ENCODE assay signal across 16 cellular contexts in the genomic region with DNA sequence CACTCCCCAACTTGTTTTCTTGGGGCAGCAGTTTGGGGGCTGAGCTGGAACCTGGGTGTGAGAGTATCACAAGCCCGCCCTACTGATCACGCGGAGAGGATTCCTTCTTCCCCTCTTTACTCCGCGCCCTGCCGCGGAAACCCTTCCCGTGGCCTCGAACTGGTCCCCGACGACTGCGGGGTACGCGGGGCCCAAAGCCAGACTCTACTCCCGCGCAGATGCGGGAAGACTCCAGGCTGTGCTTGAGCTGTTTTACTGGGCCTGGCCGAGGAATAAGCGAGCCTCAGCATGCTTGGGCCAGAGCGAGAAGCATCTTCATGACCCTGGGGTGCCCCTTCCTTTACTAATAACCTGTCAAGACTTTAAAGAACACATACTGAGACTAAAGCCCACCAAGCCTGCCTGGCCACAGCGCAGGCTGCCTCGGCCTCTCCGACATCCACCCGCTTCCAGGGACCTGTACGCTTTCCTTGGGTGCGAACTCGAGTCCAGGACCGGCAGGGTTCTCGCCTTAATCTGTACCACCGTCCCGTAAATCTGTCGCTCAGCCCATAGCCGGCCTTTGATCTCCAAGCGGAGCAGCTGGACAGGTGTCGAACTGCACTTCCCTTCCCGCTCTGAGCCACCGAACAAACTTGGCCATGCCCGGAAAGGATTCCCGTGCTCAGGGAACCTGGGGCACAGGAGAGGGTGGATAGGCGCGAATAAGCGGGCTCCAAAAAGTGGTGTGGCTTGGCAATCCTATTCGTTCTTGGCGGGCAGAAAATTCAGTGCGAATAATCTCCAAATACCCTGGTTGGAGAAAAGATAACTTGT. TPM values are rescaled to one million over a fixed set of nuclear protein-coding genes. Genes with fewer than 3 reads are reported as not detected.
DNase-seq lines count a peak whose midpoint lies in the region; ATAC-seq and TF ChIP-seq lines count a peak whose summit lies in the region.
"Had no signal": no experiment of that assay in that cellular context is flagged by ENCODE, and none has a peak within 500 bp of the region (broad histone marks: within the 10 kb centered on the region; RNA-seq: fewer than 3 reads in every experiment).

No MANE protein-coding gene starts in this region.

- peaks cover 16% of the 10 kb centered on the region for H3K4me1 Mint-ChIP-seq in activated naive CD8-positive, alpha-beta T cell (ENCODE audit: low read depth)
- peaks cover 20% of the 10 kb centered on the region for H3K4me1 Mint-ChIP-seq in activated naive CD8-positive, alpha-beta T cell treated with anti-CD3 and anti-CD28 coated beads for 36 hours
- peaks cover 43% of the 10 kb centered on the region for H3K4me1 Mint-ChIP-seq in WTC11

- POLR2A ChIA-PET in WTC11 (lab: Charles Lee): no interaction called here

- H3K4me3 ChIP-seq in spleen: peak overlapping the region in 3 of 8 donors; percentile 39 to 64 (median 43)
- H3K4me3 ChIP-seq: lung had no signal

- DNase-seq in activated naive CD8-positive, alpha-beta T cell treated with anti-CD3 and anti-CD28 coated beads for 36 hours: no peak
- peak; percentile 27 for DNase-seq in WTC11 (ENCODE audit: low spot score)
- DNase-seq in left kidney (ENCODE audit: low read depth, low spot score): peak; percentile 61
- peak; percentile 58 for DNase-seq in spleen
- no peak for DNase-seq in DMS79 treated with DMSO at 0.1 percent for 48 hours (lab: John Stamatoyannopoulos, UW)
- DNase-seq in SK-N-DZ (ENCODE audit: low spot score): no peak
- no peak for DNase-seq in central memory CD4-positive, alpha-beta T cell
- DNase-seq: activated T-cell treated with anti-CD3 and anti-CD28 coated beads for 4 hours, hypothalamus, NCI-H1930, NCI-H524, pancreas, PC-3 had no signal

- ATAC-seq in WTC11: no peak
- ATAC-seq: PC-3 had no signal

- H3K9me3 Mint-ChIP-seq in activated naive CD8-positive, alpha-beta T cell (ENCODE audit: low read depth): no peaks in the 10 kb centered on the region
- no peaks in the 10 kb centered on the region for H3K9me3 Mint-ChIP-seq in activated naive CD8-positive, alpha-beta T cell treated with anti-CD3 and anti-CD28 coated beads for 36 hours
- H3K9me3 Mint-ChIP-seq in WTC11: no peaks in the 10 kb centered on the region
- H3K9me3 Mint-ChIP-seq: dendritic cell treated with granulocyte-macrophage colony-stimulating factor and Interleukin-4, amounts not matched to agents 40 ng/mL and 50 ng/mL, for 4 days had no signal

- H3K4me1 ChIP-seq in spleen: peaks cover 14 to 55% (median 30%) of the 10 kb centered on the region in 6 donors

- H3K27me3 ChIP-seq in spleen (replicated peaks in 1 of 7): peaks cover 3 to 98% (median 68%) of the 10 kb centered on the region in 7 donors

- no peak overlapping the region for H3K27ac Mint-ChIP-seq in activated naive CD8-positive, alpha-beta T cell
- H3K27ac Mint-ChIP-seq in activated naive CD8-positive, alpha-beta T cell treated with anti-CD3 and anti-CD28 coated beads for 36 hours: no peak overlapping the region
- H3K27ac Mint-ChIP-seq in WTC11: no peak overlapping the region
- H3K27ac Mint-ChIP-seq: dendritic cell treated with granulocyte-macrophage colony-stimulating factor and Interleukin-4, amounts not matched to agents 40 ng/mL and 50 ng/mL, for 4 days had no signal

- CTCF ChIA-PET in WTC11 (lab: Charles Lee): interaction anchor here (1.2 to 3.4 kb wide), 2 partner anchors 14 to 134 kb away, joined by 3 to 16 read pairs; no protein-coding TSS in a partner anchor

- no peaks in the 10 kb centered on the region for H3K36me3 Mint-ChIP-seq in activated naive CD8-positive, alpha-beta T cell
- H3K36me3 Mint-ChIP-seq in activated naive CD8-positive, alpha-beta T cell treated with anti-CD3 and anti-CD28 coated beads for 36 hours: no peaks in the 10 kb centered on the region
- H3K36me3 Mint-ChIP-seq in WTC11: no peaks in the 10 kb centered on the region

- TF ChIP-seq CTCF in WTC11 (IDR thresholded peaks at IDR 0.05): no peak
- no peak for TF ChIP-seq CTCF in spleen (IDR thresholded peaks at IDR 0.05 in 8 of 11, conservative IDR thresholded peaks at IDR 0.05 in 3 of 11)

- TF ChIP-seq POLR2A in spleen (IDR thresholded peaks at IDR 0.05): no peak

- no peaks in the 10 kb centered on the region for H3K9me3 ChIP-seq in spleen
- H3K9me3 ChIP-seq: pancreas had no signal

- H3K36me3 ChIP-seq in spleen: no peaks in the 10 kb centered on the region
- H3K36me3 ChIP-seq: pancreas had no signal

- peak overlapping the region; percentile 60 for H3K4me3 Mint-ChIP-seq in activated naive CD8-positive, alpha-beta T cell
- H3K4me3 Mint-ChIP-seq in activated naive CD8-positive, alpha-beta T cell treated with anti-CD3 and anti-CD28 coated beads for 36 hours: no peak overlapping the region
- H3K4me3 Mint-ChIP-seq in WTC11: peak overlapping the region; percentile 64
- H3K4me3 Mint-ChIP-seq: dendritic cell treated with granulocyte-macrophage colony-stimulating factor and Interleukin-4, amounts not matched to agents 40 ng/mL and 50 ng/mL, for 4 days had no signal

- intact Hi-C loops in spleen (cut with DNase I; ENCODE audit: low total_unique reads): loop anchor here (5.0 kb wide), 1 partner anchor 188 kb away; no protein-coding TSS in a partner anchor

- H3K27me3 Mint-ChIP-seq in activated naive CD8-positive, alpha-beta T cell: peaks cover 42% of the 10 kb centered on the region
- peaks cover 80% of the 10 kb centered on the region for H3K27me3 Mint-ChIP-seq in activated naive CD8-positive, alpha-beta T cell treated with anti-CD3 and anti-CD28 coated beads for 36 hours
- peaks cover 100% of the 10 kb centered on the region for H3K27me3 Mint-ChIP-seq in WTC11 (ENCODE audit: low read depth)

- no peak overlapping the region for H3K27ac ChIP-seq in spleen
- H3K27ac ChIP-seq: pancreas had no signal

- 7 to 20% (median 8%) methylated on average over 30 to 45 of the region's 45 CpGs for WGBS in spleen, 5 donors

TF ChIP-seq in WTC11, 78 proteins besides CTCF, POLR2A, EP300 and RAD21:
- TF ChIP-seq EMX1 (CRISPR knock-in tag; IDR thresholded peaks at IDR 0.05) (no peak), NFATC4 (CRISPR knock-in tag; IDR thresholded peaks at IDR 0.05) (no peak), ZBTB21 (CRISPR knock-in tag; IDR thresholded peaks at IDR 0.05; ENCODE audit: borderline replicate concordance) (no peak)

RNA-seq across cellular contexts. Expression of a gene that starts 55.0 kb away (rescaled TPM):
- 10 to 100 TPM; 79.3 to 79.5 TPM for total RNA-seq in activated naive CD8-positive, alpha-beta T cell treated with anti-CD3 and anti-CD28 coated beads for 36 hours
- total RNA-seq in WTC11 (2021): 80.8 to 82.4 TPM (median 81.4 TPM) in 3 replicates
- total RNA-seq in spleen: 10 to 100 TPM; 51.4 to 69.2 (median 55.7) TPM
- 1 to 10 TPM; 4.3 to 8.8 (median 5.8) TPM for polyA plus RNA-seq in spleen
- polyA plus RNA-seq in SK-N-DZ (2014; cell fraction: cytosol; rRNA removed): 29.0 and 36.1 TPM in 2 replicates
- 8.9 and 21.1 TPM in 2 replicates for polyA plus RNA-seq in SK-N-DZ (2014; cell fraction: nucleus; rRNA removed)

Comparison
In these comparisons a context has a peak if more than half of its experiments do, and no peak if none do; other contexts are left out.
1. DNase-seq: peak in WTC11 (single experiment), left kidney (single experiment) and spleen (single experiment); none in activated naive CD8-positive, alpha-beta T cell treated with anti-CD3 and anti-CD28 coated beads for 36 hours (single experiment), DMS79 treated with DMSO at 0.1 percent for 48 hours (single experiment), SK-N-DZ (single experiment) and central memory CD4-positive, alpha-beta T cell (single experiment).